Comparison of ENCODE assay signal across 8 cellular contexts in the genomic region with DNA sequence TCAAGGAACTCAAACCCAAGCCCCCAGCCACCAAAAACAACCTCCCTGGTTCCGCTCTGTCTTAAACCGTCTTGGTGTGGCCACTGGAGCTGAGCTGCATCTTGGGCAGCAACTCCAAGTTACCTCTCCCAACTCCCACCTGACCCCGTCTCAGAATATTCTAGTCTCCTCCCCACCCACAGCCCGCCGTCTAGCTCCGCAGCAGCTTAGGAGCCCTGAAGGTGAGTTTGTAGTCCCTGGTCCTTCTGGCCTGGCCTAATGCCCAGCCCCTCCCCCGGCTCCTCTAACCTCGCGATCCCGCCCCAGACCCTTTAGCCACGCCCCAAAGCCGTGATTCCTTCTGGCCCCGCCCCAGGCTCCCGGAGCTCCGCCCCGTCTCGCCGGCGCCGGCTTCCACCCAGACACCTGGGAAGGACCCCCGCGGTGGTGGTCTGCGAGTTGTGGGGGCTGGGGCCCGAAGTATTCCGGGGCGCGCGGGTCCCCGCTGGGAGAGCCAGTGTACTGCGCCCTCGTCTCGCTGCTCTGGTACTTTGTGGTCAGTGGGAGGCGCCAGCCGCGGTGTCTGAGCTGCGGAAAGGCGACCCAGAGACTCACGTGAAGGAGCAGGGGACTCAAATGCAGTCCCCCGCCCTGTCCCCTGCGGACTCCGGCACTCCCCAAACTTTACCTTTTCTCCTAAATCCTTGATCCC.
DNase-seq lines count a peak whose midpoint lies in the region; ATAC-seq lines count a peak whose summit lies in the region.

No MANE protein-coding gene starts in this region.

- no peak for ATAC-seq in GM21528 (IDR thresholded peaks at IDR 0.05; ENCODE audit: low FRiP score, unreplicated experiment)

- peak; percentile 50 for DNase-seq in T follicular helper cell (ENCODE audit: low read depth)
- DNase-seq in adipocyte (ENCODE audit: low read depth) = peak; percentile 72
- DNase-seq in iPS DF 6.9 (ENCODE audit: low read depth, low spot score) = no peak
- DNase-seq in stimulated activated CD4-positive, alpha-beta T cell treated with anti-CD3 and anti-CD28 coated beads, Interleukin-15, amount 100 ng/mL, for 24 hours = peak; percentile 77
- no peak for DNase-seq in SIG-M5 treated with dmso at 0.1 percent for 504 hours (lab: John Stamatoyannopoulos, UW; ENCODE audit: unreplicated experiment)

- no peaks in the 10 kb centered on the region for H3K9me3 ChIP-seq in BLaER1 treated with 17β-estradiol and CSF1 and Interleukin-3, amounts not matched to agents 10 nM and 100 nM (replicated peaks in 1 of 11)
- no peaks in the 10 kb centered on the region for H3K9me3 ChIP-seq in HUES48 (ENCODE audit: control insufficient read depth, insufficient read depth, low read length)
- no peaks in the 10 kb centered on the region for H3K9me3 ChIP-seq in adipocyte (ENCODE audit: control insufficient read depth, low read length)
- no peaks in the 10 kb centered on the region for H3K9me3 ChIP-seq in iPS DF 6.9 (ENCODE audit: control insufficient read depth, insufficient read depth, low read length)

- H4K20me1 ChIP-seq in BLaER1 treated with 17β-estradiol and CSF1 and Interleukin-3, amounts not matched to agents 10 nM and 100 nM = peaks cover 0 to 45% (median 38%) of the 10 kb centered on the region in 11 experiments; a peak in 15 of 22 replicates

- no peak overlapping the region for H3K27ac ChIP-seq in BLaER1 treated with 17β-estradiol and CSF1 and Interleukin-3, amounts not matched to agents 10 nM and 100 nM
- H3K27ac ChIP-seq in HUES48 (ENCODE audit: low read depth, low read length) (no peak overlapping the region), iPS DF 6.9 (ENCODE audit: low read length) (no peak overlapping the region)

- H3K27me3 ChIP-seq in BLaER1 treated with 17β-estradiol and CSF1 and Interleukin-3, amounts not matched to agents 10 nM and 100 nM = peaks cover 29 to 42% (median 39%) of the 10 kb centered on the region in 11 experiments
- H3K27me3 ChIP-seq in HUES48 (ENCODE audit: control insufficient read depth, insufficient read depth, low read length) (peaks cover 26% of the 10 kb centered on the region), adipocyte (replicated peaks; ENCODE audit: control insufficient read depth, insufficient read depth, low read length) (peaks cover 13% of the 10 kb centered on the region), iPS DF 6.9 (ENCODE audit: control insufficient read depth, insufficient read depth, low read length) (no peaks in the 10 kb centered on the region; the same call in 1 of the 2 replicates)

- peaks cover 35 to 51% (median 47%) of the 10 kb centered on the region in 10 experiments for H3K4me1 ChIP-seq in BLaER1 treated with 17β-estradiol and CSF1 and Interleukin-3, amounts not matched to agents 10 nM and 100 nM
- H3K4me1 ChIP-seq in HUES48 (ENCODE audit: control insufficient read depth, insufficient read depth, low read length) (peaks cover 16% of the 10 kb centered on the region), adipocyte (ENCODE audit: control insufficient read depth, insufficient read depth, low read length) (peaks cover 10% of the 10 kb centered on the region), iPS DF 6.9 (ENCODE audit: control insufficient read depth, insufficient read depth, low read length) (peaks cover 8% of the 10 kb centered on the region)

- no CpG with 5 or more reads among the region's 41 CpGs for WGBS in iPS DF 6.9 (ENCODE audit: insufficient coverage, insufficient read length)

- H3K36me3 ChIP-seq in BLaER1 treated with 17β-estradiol and CSF1 and Interleukin-3, amounts not matched to agents 10 nM and 100 nM = peaks cover 20 to 28% (median 21%) of the 10 kb centered on the region in 11 experiments
- H3K36me3 ChIP-seq in HUES48 (ENCODE audit: control insufficient read depth, insufficient read depth, low read length) (peaks cover 19% of the 10 kb centered on the region), adipocyte (ENCODE audit: control insufficient read depth, insufficient read depth, low read length, severe bottlenecking) (peaks cover 18% of the 10 kb centered on the region), iPS DF 6.9 (ENCODE audit: control insufficient read depth, insufficient read depth, low read length) (peaks cover 15% of the 10 kb centered on the region)

- H3K4me2 ChIP-seq in BLaER1 treated with 17β-estradiol and CSF1 and Interleukin-3, amounts not matched to agents 10 nM and 100 nM = peak overlapping the region; percentile 78 to 97 (median 90)

- peak overlapping the region in 2 of 11 experiments; percentile 55 to 60; a peak in 3 of 22 replicates for H3K9ac ChIP-seq in BLaER1 treated with 17β-estradiol and CSF1 and Interleukin-3, amounts not matched to agents 10 nM and 100 nM
- H3K9ac ChIP-seq in HUES48 (ENCODE audit: low read depth, low read length) = no peak overlapping the region
- H3K9ac ChIP-seq in adipocyte (ENCODE audit: low read length) = no peak overlapping the region

- H3K4me3 ChIP-seq in BLaER1 treated with 17β-estradiol and CSF1 and Interleukin-3, amounts not matched to agents 10 nM and 100 nM = peak overlapping the region; percentile 41 to 66 (median 51); a peak in 18 of 20 replicates
- H3K4me3 ChIP-seq in HUES48 (ENCODE audit: low read depth, low read length) (peak overlapping the region; percentile 26; the same call in 1 of the 2 replicates), adipocyte (ENCODE audit: low read length) (peak overlapping the region; percentile 69), iPS DF 6.9 (ENCODE audit: low read length) (peak overlapping the region; percentile 7; the same call in 1 of the 2 replicates)

Comparison
In these comparisons a context has a peak if more than half of its experiments do, and no peak if none do; other contexts are left out.
1. H3K4me3 ChIP-seq: peak in every context shown above with its lines; median percentile 69 in adipocyte; 51 in BLaER1 treated with 17β-estradiol and CSF1 and Interleukin-3, amounts not matched to agents 10 nM and 100 nM; 26 in HUES48; 7 in iPS DF 6.9.
2. DNase-seq: peak in T follicular helper cell (single experiment), adipocyte (single experiment) and stimulated activated CD4-positive, alpha-beta T cell treated with anti-CD3 and anti-CD28 coated beads, Interleukin-15, amount 100 ng/mL, for 24 hours (single experiment); none in iPS DF 6.9 (single experiment) and SIG-M5 treated with dmso at 0.1 percent for 504 hours (single experiment).